ENCODE assay signal across 25 cellular contexts in genomic region chr7:107712906-107713305, GRCh38. TPM values are rescaled to one million over a fixed set of nuclear protein-coding genes. Genes with fewer than 3 reads are reported as not detected.
"Had no signal": no experiment of that assay in that cellular context is flagged by ENCODE, and none has a peak within 500 bp of the region (broad histone marks: within the 10 kb centered on the region; RNA-seq: fewer than 3 reads in every experiment).

No MANE protein-coding gene starts in this region.

- H3K4me3 ChIP-seq: coronary artery, gastrocnemius medialis, neural progenitor cell, right lobe of liver, stomach, tibial artery had no signal

- H3K36me3 Mint-ChIP-seq: neural progenitor cell; stimulated activated effector memory CD8-positive, alpha-beta T cell treated with anti-CD3 and anti-CD28 coated beads, Interleukin-12 subunit alpha, Interleukin-12 subunit beta, amount 100 ng/mL, for 72 hours; type B pancreatic cell had no signal

- H3K4me3 Mint-ChIP-seq: naive thymus-derived CD4-positive, alpha-beta T cell; nephron; neural progenitor cell; stimulated activated effector memory CD8-positive, alpha-beta T cell treated with anti-CD3 and anti-CD28 coated beads, Interleukin-12 subunit alpha, Interleukin-12 subunit beta, amount 100 ng/mL, for 72 hours; type B pancreatic cell had no signal

- H3K27me3 Mint-ChIP-seq: progenitor cell of endocrine pancreas, type B pancreatic cell had no signal

- H3K4me1 Mint-ChIP-seq: naive thymus-derived CD4-positive, alpha-beta T cell; nephron; neural progenitor cell; stimulated activated effector memory CD8-positive, alpha-beta T cell treated with anti-CD3 and anti-CD28 coated beads, Interleukin-12 subunit alpha, Interleukin-12 subunit beta, amount 100 ng/mL, for 72 hours had no signal

- H3K27ac Mint-ChIP-seq: naive thymus-derived CD4-positive, alpha-beta T cell; nephron; neural progenitor cell; progenitor cell of endocrine pancreas; stimulated activated effector memory CD8-positive, alpha-beta T cell treated with anti-CD3 and anti-CD28 coated beads, Interleukin-12 subunit alpha, Interleukin-12 subunit beta, amount 100 ng/mL, for 72 hours; type B pancreatic cell had no signal

- H3K27ac ChIP-seq: coronary artery, gastrocnemius medialis, neural progenitor cell, parathyroid adenoma, right lobe of liver, stomach, tibial artery had no signal

- DNase-seq: dermis blood vessel endothelial cell; effector memory CD4-positive, alpha-beta T cell; erythroblast; gastrocnemius medialis; head of caudate nucleus; kidney; mesendoderm; midbrain; naive thymus-derived CD4-positive, alpha-beta T cell; right lobe of liver; small intestine; stimulated activated CD4-positive, alpha-beta T cell treated with anti-CD3 and anti-CD28 coated beads, Interleukin-12 subunit alpha, Interleukin-12 subunit beta, amount 100 ng/mL, for 4 hours; stimulated activated CD4-positive, alpha-beta T cell treated with anti-CD3 and anti-CD28 coated beads, Interleukin-1b, Interleukin-23, amount 100 ng/mL, for 48 hours; stimulated activated CD4-positive, alpha-beta T cell treated with anti-CD3 and anti-CD28 coated beads, Interleukin-4, amount 100 ng/mL, for 1 hour; stimulated activated naive CD4-positive, alpha-beta T cell treated with Interleukin-2 at 50 U/mL for 16 hours; stomach; tibial artery had no signal

- H3K79me2 ChIP-seq: parathyroid adenoma had no signal

- ATAC-seq: gastrocnemius medialis; left lobe of liver; naive thymus-derived CD4-positive, alpha-beta T cell; right lobe of liver; stimulated activated effector memory CD8-positive, alpha-beta T cell treated with anti-CD3 and anti-CD28 coated beads, Interleukin-12 subunit alpha, Interleukin-12 subunit beta, amount 100 ng/mL, for 72 hours had no signal

- H3K9me3 Mint-ChIP-seq: naive thymus-derived CD4-positive, alpha-beta T cell; nephron; neural progenitor cell; stimulated activated effector memory CD8-positive, alpha-beta T cell treated with anti-CD3 and anti-CD28 coated beads, Interleukin-12 subunit alpha, Interleukin-12 subunit beta, amount 100 ng/mL, for 72 hours; type B pancreatic cell had no signal

- H3K9me3 ChIP-seq: gastrocnemius medialis, right lobe of liver, stomach, tibial artery had no signal

- H3K4me1 ChIP-seq: gastrocnemius medialis, neural progenitor cell, right lobe of liver, stomach, tibial artery had no signal

- H3K27me3 ChIP-seq: gastrocnemius medialis, neural progenitor cell, right lobe of liver, stomach, tibial artery had no signal

- H3K4me2 ChIP-seq: neural progenitor cell had no signal

- H3K9ac ChIP-seq: neural progenitor cell, parathyroid adenoma had no signal

- H3K36me3 ChIP-seq: gastrocnemius medialis, neural progenitor cell, right lobe of liver, stomach, tibial artery had no signal

- H2AFZ ChIP-seq: neural progenitor cell had no signal

RNA-seq across cellular contexts. Expression of gene SLC26A4, which starts 52.3 kb away (rescaled TPM):
- total RNA-seq: left lobe of liver had no signal
- polyA plus RNA-seq: naive thymus-derived CD4-positive, alpha-beta T cell had no signal
